Comparison of ENCODE assay signal across 12 cellular contexts in the genomic region with DNA sequence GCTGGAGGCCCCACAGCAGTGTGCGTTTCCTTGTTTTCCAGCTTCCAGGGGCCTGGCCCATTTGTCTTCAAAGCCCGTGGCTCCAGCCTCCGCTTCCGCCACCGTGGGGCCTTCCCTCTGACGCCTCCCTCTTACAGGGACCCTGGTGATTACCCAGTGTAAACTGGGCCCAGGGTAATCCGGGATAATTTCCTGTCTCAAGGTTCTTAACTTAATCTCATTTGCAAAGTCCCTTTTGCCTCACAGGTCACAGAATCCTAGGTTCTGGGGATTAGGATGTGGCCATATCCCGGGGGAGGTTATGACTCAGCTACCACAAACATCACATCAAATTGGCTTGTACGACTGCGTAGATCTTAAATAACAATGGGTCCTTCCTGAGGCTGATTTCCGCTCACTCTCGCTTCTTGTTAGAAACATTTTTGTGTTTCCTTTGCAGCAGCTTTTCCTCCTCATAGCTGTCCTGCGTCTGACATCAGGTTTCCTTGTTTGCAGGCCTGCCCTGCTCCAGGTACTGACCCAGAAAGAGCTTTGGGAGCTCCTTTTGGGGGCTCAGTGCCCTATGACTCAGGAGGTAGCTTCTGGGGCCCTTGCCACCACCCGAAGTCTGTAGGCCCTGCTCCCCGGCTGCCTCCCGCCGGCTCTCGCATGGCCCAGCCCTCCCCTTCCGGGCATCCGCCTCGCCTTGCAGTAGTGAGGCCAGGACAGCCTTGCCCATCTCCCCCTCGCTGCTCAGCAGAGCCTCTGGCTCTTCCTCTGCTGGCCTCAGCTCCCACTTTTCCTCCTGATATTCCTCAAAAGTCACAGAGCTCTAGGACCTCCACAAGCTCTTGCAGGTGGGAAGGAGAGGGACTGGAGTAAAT.
DNase-seq lines count a peak whose midpoint lies in the region; ATAC-seq, FAIRE-seq and TF ChIP-seq lines count a peak whose summit lies in the region.
"Had no signal": no experiment of that assay in that cellular context is flagged by ENCODE, and none has a peak within 500 bp of the region (broad histone marks: within the 10 kb centered on the region; RNA-seq: fewer than 3 reads in every experiment).

No MANE protein-coding gene starts in this region.

- H3K4me3 ChIP-seq in BLaER1 treated with 17β-estradiol and CSF1 and Interleukin-3, amounts not matched to agents 10 nM and 100 nM = peak overlapping the region in 8 of 10 experiments; percentile 0 to 52 (median 34); a peak in 13 of 20 replicates
- H3K4me3 ChIP-seq in naive thymus-derived CD4-positive, alpha-beta T cell (ENCODE audit: low read length) = no peak overlapping the region
- no peak overlapping the region for H3K4me3 ChIP-seq in ascending aorta

- intact Hi-C loops in naive thymus-derived CD4-positive, alpha-beta T cell (cut with micrococcal nuclease) = no loop called here
- intact Hi-C loops in ascending aorta (cut with DNase I) = no loop called here

- peaks cover 12 to 21% (median 18%) of the 10 kb centered on the region in 11 experiments for H3K9me3 ChIP-seq in BLaER1 treated with 17β-estradiol and CSF1 and Interleukin-3, amounts not matched to agents 10 nM and 100 nM (replicated peaks in 1 of 11)
- no peaks in the 10 kb centered on the region for H3K9me3 ChIP-seq in naive thymus-derived CD4-positive, alpha-beta T cell (ENCODE audit: control insufficient read depth in 2 of 3, low read length in 3 of 3)
- H3K9me3 ChIP-seq in ascending aorta = no peaks in the 10 kb centered on the region

- FAIRE-seq in GM12891 (lab: Jason Lieb, UNC) = no peak

- TF ChIP-seq POLR2A in GM12891 (IDR thresholded peaks at IDR 0.05; ENCODE audit: low read depth, low read length) = no peak

- no peaks in the 10 kb centered on the region for H4K20me1 ChIP-seq in BLaER1 treated with 17β-estradiol and CSF1 and Interleukin-3, amounts not matched to agents 10 nM and 100 nM

- H3K27ac Mint-ChIP-seq in nephron progenitor cell = peak overlapping the region; percentile 98
- no peak overlapping the region for H3K27ac Mint-ChIP-seq in naive thymus-derived CD4-positive, alpha-beta T cell
- H3K27ac Mint-ChIP-seq: activated naive CD8-positive, alpha-beta T cell had no signal

- H3K4me2 ChIP-seq in BLaER1 treated with 17β-estradiol and CSF1 and Interleukin-3, amounts not matched to agents 10 nM and 100 nM = peak overlapping the region; percentile 67 to 96 (median 91)

- H3K4me3 Mint-ChIP-seq in nephron progenitor cell = no peak overlapping the region
- H3K4me3 Mint-ChIP-seq in naive thymus-derived CD4-positive, alpha-beta T cell = no peak overlapping the region
- H3K4me3 Mint-ChIP-seq: activated naive CD8-positive, alpha-beta T cell had no signal

- H3K4me1 Mint-ChIP-seq in nephron progenitor cell = peaks cover 53% of the 10 kb centered on the region
- peaks cover 0 to 3% (median 0%) of the 10 kb centered on the region in 7 donors for H3K4me1 Mint-ChIP-seq in naive thymus-derived CD4-positive, alpha-beta T cell

- no peaks in the 10 kb centered on the region for H3K36me3 Mint-ChIP-seq in nephron progenitor cell (ENCODE audit: low read depth)
- no peaks in the 10 kb centered on the region for H3K36me3 Mint-ChIP-seq in naive thymus-derived CD4-positive, alpha-beta T cell
- H3K36me3 Mint-ChIP-seq: activated naive CD8-positive, alpha-beta T cell had no signal

- H3K27me3 ChIP-seq in BLaER1 treated with 17β-estradiol and CSF1 and Interleukin-3, amounts not matched to agents 10 nM and 100 nM = peaks cover 0 to 11% (median 0%) of the 10 kb centered on the region in 11 experiments; a peak in 2 of 22 replicates
- H3K27me3 ChIP-seq in naive thymus-derived CD4-positive, alpha-beta T cell (ENCODE audit: control insufficient read depth in 2 of 2, insufficient read depth in 2 of 2, low read length in 2 of 2) = no peaks in the 10 kb centered on the region
- H3K27me3 ChIP-seq in ascending aorta = no peaks in the 10 kb centered on the region
- H3K27me3 ChIP-seq: neutrophil had no signal

- ATAC-seq in esophagus mucosa = peak; percentile 68
- ATAC-seq in naive thymus-derived CD4-positive, alpha-beta T cell = no peak

- H3K4me1 ChIP-seq in BLaER1 treated with 17β-estradiol and CSF1 and Interleukin-3, amounts not matched to agents 10 nM and 100 nM = peaks cover 19 to 76% (median 62%) of the 10 kb centered on the region in 10 experiments
- no peaks in the 10 kb centered on the region for H3K4me1 ChIP-seq in naive thymus-derived CD4-positive, alpha-beta T cell (ENCODE audit: control insufficient read depth in 2 of 2, insufficient read depth in 2 of 2, low read length in 2 of 2)
- H3K4me1 ChIP-seq in ascending aorta = no peaks in the 10 kb centered on the region

- H3K9ac ChIP-seq in BLaER1 treated with 17β-estradiol and CSF1 and Interleukin-3, amounts not matched to agents 10 nM and 100 nM = peak overlapping the region; percentile 52 to 83 (median 72)

- peak; percentile 97 for DNase-seq in RPMI7951 (ENCODE audit: low read depth)
- DNase-seq in nephron progenitor cell = no peak
- DNase-seq in naive thymus-derived CD4-positive, alpha-beta T cell = no peak
- DNase-seq in ascending aorta (ENCODE audit: low spot score in 2 of 2) = no peak
- DNase-seq in COLO829 (ENCODE audit: low spot score) = no peak
- no peak for DNase-seq in GM12891 (ENCODE audit: insufficient read length, low spot score)
- DNase-seq: foreskin melanocyte, NCI-H2171 treated with DMSO at 0.1 percent for 48 hours had no signal

- H3K27me3 Mint-ChIP-seq in nephron progenitor cell (ENCODE audit: low read depth, poor library complexity) = peaks cover 13% of the 10 kb centered on the region
- H3K27me3 Mint-ChIP-seq in naive thymus-derived CD4-positive, alpha-beta T cell = peaks cover 0 to 5% (median 0%) of the 10 kb centered on the region in 5 donors

- peaks cover 0 to 5% (median 0%) of the 10 kb centered on the region in 11 experiments; a peak in 1 of 22 replicates for H3K36me3 ChIP-seq in BLaER1 treated with 17β-estradiol and CSF1 and Interleukin-3, amounts not matched to agents 10 nM and 100 nM
- H3K36me3 ChIP-seq in naive thymus-derived CD4-positive, alpha-beta T cell (ENCODE audit: control insufficient read depth in 2 of 3, insufficient read depth in 3 of 3, low read length in 3 of 3) = no peaks in the 10 kb centered on the region
- H3K36me3 ChIP-seq in ascending aorta = no peaks in the 10 kb centered on the region
- H3K36me3 ChIP-seq: neutrophil had no signal

- H3K27ac ChIP-seq in BLaER1 treated with 17β-estradiol and CSF1 and Interleukin-3, amounts not matched to agents 10 nM and 100 nM = peak overlapping the region; percentile 70 to 92 (median 78); a peak in 21 of 22 replicates
- no peak overlapping the region for H3K27ac ChIP-seq in naive thymus-derived CD4-positive, alpha-beta T cell (ENCODE audit: low read depth, low read length)
- H3K27ac ChIP-seq in ascending aorta = no peak overlapping the region
- H3K27ac ChIP-seq: neutrophil had no signal

- POLR2A ChIA-PET in naive thymus-derived CD4-positive, alpha-beta T cell (lab: Charles Lee) = no interaction called here

- CTCF ChIA-PET in naive thymus-derived CD4-positive, alpha-beta T cell (lab: Charles Lee) = no interaction called here

- H3K9me3 Mint-ChIP-seq in nephron progenitor cell = peaks cover 11% of the 10 kb centered on the region
- H3K9me3 Mint-ChIP-seq in naive thymus-derived CD4-positive, alpha-beta T cell = peaks cover 0 to 7% (median 1%) of the 10 kb centered on the region in 11 donors

- no peak for TF ChIP-seq CTCF in nephron progenitor cell (IDR thresholded peaks at IDR 0.05)
- no peak for TF ChIP-seq CTCF in ascending aorta (IDR thresholded peaks at IDR 0.05)

TF ChIP-seq in GM12891, 5 proteins besides CTCF, POLR2A, EP300 and RAD21:
- TF ChIP-seq TAF1 (IDR thresholded peaks at IDR 0.05; ENCODE audit: low read depth, low read length) (no peak), POLR2AphosphoS5 (IDR thresholded peaks at IDR 0.05; ENCODE audit: low read depth, low read length) (no peak), POU2F2 (IDR thresholded peaks at IDR 0.05; ENCODE audit: low read depth, low read length) (no peak), SPI1 (IDR thresholded peaks at IDR 0.05; ENCODE audit: low read depth, low read length) (no peak), PAX5 (IDR thresholded peaks at IDR 0.05; ENCODE audit: insufficient read depth, low read length, severe bottlenecking) (no peak)

Comparison
In these comparisons a context has a peak if more than half of its experiments do, and no peak if none do; other contexts are left out.
1. H3K27ac ChIP-seq: peak in BLaER1 treated with 17β-estradiol and CSF1 and Interleukin-3, amounts not matched to agents 10 nM and 100 nM (11 of 11); none in naive thymus-derived CD4-positive, alpha-beta T cell (single experiment) and ascending aorta (0 of 2).
2. H3K4me3 ChIP-seq: peak in BLaER1 treated with 17β-estradiol and CSF1 and Interleukin-3, amounts not matched to agents 10 nM and 100 nM (8 of 10); none in naive thymus-derived CD4-positive, alpha-beta T cell (single experiment) and ascending aorta (0 of 2).